Comparison of ENCODE assay signal across 1 cellular context in genomic region chr17:39450847-39451581, GRCh38.
TF ChIP-seq lines count a peak whose summit lies in the region.

Gene MED1 (minus strand): TSS chr17:39451263. CDS start chr17:39451062, 201 bp downstream.

TF ChIP-seq in HepG2, 621 proteins besides CTCF, POLR2A, EP300 and RAD21 (continued from another document):
- peak; percentile 35 for TF ChIP-seq PAXIP1 (CRISPR knock-in tag; conservative IDR thresholded peaks at IDR 0.05)
- peak; percentile 82; the same call in 1 of the 2 replicates for TF ChIP-seq KDM2A (CRISPR knock-in tag; IDR thresholded peaks at IDR 0.05; ENCODE audit: borderline replicate concordance, low read depth)
- 0 out of 2 replicates have a peak, but pooled peaks have one; percentile 60 for TF ChIP-seq MED13 (CRISPR knock-in tag; IDR thresholded peaks at IDR 0.05)
- TF ChIP-seq, protein P1, sequence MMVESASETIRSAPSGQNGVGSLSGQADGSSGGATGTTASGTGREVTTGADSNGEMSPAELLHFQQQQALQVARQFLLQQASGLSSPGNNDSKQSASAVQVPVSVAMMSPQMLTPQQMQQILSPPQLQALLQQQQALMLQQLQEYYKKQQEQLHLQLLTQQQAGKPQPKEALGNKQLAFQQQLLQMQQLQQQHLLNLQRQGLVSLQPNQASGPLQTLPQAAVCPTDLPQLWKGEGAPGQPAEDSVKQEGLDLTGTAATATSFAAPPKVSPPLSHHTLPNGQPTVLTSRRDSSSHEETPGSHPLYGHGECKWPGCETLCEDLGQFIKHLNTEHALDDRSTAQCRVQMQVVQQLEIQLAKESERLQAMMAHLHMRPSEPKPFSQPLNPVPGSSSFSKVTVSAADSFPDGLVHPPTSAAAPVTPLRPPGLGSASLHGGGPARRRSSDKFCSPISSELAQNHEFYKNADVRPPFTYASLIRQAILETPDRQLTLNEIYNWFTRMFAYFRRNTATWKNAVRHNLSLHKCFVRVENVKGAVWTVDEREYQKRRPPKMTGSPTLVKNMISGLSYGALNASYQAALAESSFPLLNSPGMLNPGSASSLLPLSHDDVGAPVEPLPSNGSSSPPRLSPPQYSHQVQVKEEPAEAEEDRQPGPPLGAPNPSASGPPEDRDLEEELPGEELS (CRISPR knock-in tag; IDR thresholded peaks at IDR 0.05), result no peak
- TF ChIP-seq HIVEP1 (CRISPR knock-in tag; IDR thresholded peaks at IDR 0.05), result no peak; the same call in 1 of the 2 replicates
- 0 out of 2 replicates have a peak, but pooled peaks have one; percentile 46 for TF ChIP-seq ZNF317 (CRISPR knock-in tag; IDR thresholded peaks at IDR 0.05)
- no peak for TF ChIP-seq ZNF224 (CRISPR knock-in tag; IDR thresholded peaks at IDR 0.05)
- TF ChIP-seq KLF15 (CRISPR knock-in tag; IDR thresholded peaks at IDR 0.05; ENCODE audit: borderline replicate concordance), result no peak
- no peak for TF ChIP-seq ZNF746 (CRISPR knock-in tag; IDR thresholded peaks at IDR 0.05)
- TF ChIP-seq, protein P2, sequence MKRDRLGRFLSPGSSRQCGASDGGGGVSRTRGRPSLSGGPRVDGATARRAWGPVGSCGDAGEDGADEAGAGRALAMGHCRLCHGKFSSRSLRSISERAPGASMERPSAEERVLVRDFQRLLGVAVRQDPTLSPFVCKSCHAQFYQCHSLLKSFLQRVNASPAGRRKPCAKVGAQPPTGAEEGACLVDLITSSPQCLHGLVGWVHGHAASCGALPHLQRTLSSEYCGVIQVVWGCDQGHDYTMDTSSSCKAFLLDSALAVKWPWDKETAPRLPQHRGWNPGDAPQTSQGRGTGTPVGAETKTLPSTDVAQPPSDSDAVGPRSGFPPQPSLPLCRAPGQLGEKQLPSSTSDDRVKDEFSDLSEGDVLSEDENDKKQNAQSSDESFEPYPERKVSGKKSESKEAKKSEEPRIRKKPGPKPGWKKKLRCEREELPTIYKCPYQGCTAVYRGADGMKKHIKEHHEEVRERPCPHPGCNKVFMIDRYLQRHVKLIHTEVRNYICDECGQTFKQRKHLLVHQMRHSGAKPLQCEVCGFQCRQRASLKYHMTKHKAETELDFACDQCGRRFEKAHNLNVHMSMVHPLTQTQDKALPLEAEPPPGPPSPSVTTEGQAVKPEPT (CRISPR knock-in tag; IDR thresholded peaks at IDR 0.05; ENCODE audit: low read depth), result no peak
- 0 out of 2 replicates have a peak, but pooled peaks have one; percentile 50 for TF ChIP-seq HOXD1 (CRISPR knock-in tag; IDR thresholded peaks at IDR 0.05)
- TF ChIP-seq RBM39 (IDR thresholded peaks at IDR 0.05; ENCODE audit: low read depth, low read length, poor library complexity, severe bottlenecking), result peak; percentile 43
- no peak for TF ChIP-seq RERE (CRISPR knock-in tag; IDR thresholded peaks at IDR 0.05; ENCODE audit: low read depth)
- TF ChIP-seq ZNF530 (CRISPR knock-in tag; IDR thresholded peaks at IDR 0.05; ENCODE audit: low read depth), result no peak
- peak; percentile 97 for TF ChIP-seq TAF1 (CRISPR knock-in tag; IDR thresholded peaks at IDR 0.05)
- peak; percentile 56 for TF ChIP-seq TEAD3 (CRISPR knock-in tag; optimal IDR thresholded peaks at IDR 0.05; ENCODE audit: borderline replicate concordance)
- TF ChIP-seq BCL6 (CRISPR knock-in tag; IDR thresholded peaks at IDR 0.05), result 0 out of 2 replicates have a peak, but pooled peaks have one; percentile 20
